ENCODE assay signal across 8 cellular contexts in genomic region chr19:41309225-41310030, GRCh38. TPM values are rescaled to one million over a fixed set of nuclear protein-coding genes. Genes with fewer than 3 reads are reported as not detected.
DNase-seq lines count a peak whose midpoint lies in the region; ATAC-seq, FAIRE-seq and TF ChIP-seq lines count a peak whose summit lies in the region.

No MANE protein-coding gene starts in this region.

- H3K36me3 Mint-ChIP-seq in activated naive CD8-positive, alpha-beta T cell treated with anti-CD3 and anti-CD28 coated beads, Interleukin-2, amount 50 U/mL, for 24 hours (ENCODE audit: low read depth), result peaks cover 50% of the 10 kb centered on the region

- CTCF ChIA-PET in AG04450 (lab: Charles Lee), result interaction anchor here (0.6 to 2.9 kb wide), 34 partner anchors 8 to 590 kb away, joined by 3 to 72 read pairs (median 4); partner anchors contain the start of genes DMAC2 and RAB4B

- no peaks in the 10 kb centered on the region for H3K27me3 Mint-ChIP-seq in activated naive CD8-positive, alpha-beta T cell treated with anti-CD3 and anti-CD28 coated beads, Interleukin-2, amount 50 U/mL, for 24 hours

- POLR2A ChIA-PET in AG04450 (lab: Yijun Ruan, JAX), result interaction anchor here (0.7 to 1.8 kb wide), 7 partner anchors 8 to 55 kb away, joined by 4 to 8 read pairs (median 5); partner anchors contain the start of genes B9D2 and TGFB1

- H3K9me3 Mint-ChIP-seq in activated naive CD8-positive, alpha-beta T cell treated with anti-CD3 and anti-CD28 coated beads, Interleukin-2, amount 50 U/mL, for 24 hours, result no peaks in the 10 kb centered on the region

- H3K27ac ChIP-seq in AG04450 (ENCODE audit: low read depth, low read length) (peak overlapping the region; percentile 98), small intestine (ENCODE audit: low read depth in 1 of 2, low read length in 1 of 2) (peak overlapping the region; percentile 94 to 97)

- peak overlapping the region; percentile 99 for H3K4me3 Mint-ChIP-seq in activated naive CD8-positive, alpha-beta T cell treated with anti-CD3 and anti-CD28 coated beads, Interleukin-2, amount 50 U/mL, for 24 hours

- in situ Hi-C loops in GM13977 (cut with MboI; ENCODE audit: low pct_unique_long_range_greater_than_20kb, low sequenced_read_pairs, unreplicated experiment), result loop anchor here (10.0 kb wide), 1 partner anchor 105 kb away; no protein-coding TSS in a partner anchor

- H3K9me3 ChIP-seq in AG04450 (ENCODE audit: control insufficient read depth, insufficient read depth, low read length), result no peaks in the 10 kb centered on the region
- no peaks in the 10 kb centered on the region for H3K9me3 ChIP-seq in small intestine (ENCODE audit: control insufficient read depth, low read depth)

- no peak for DNase-seq in AG04450 (ENCODE audit: low read depth, low spot score)
- DNase-seq in activated naive CD8-positive, alpha-beta T cell treated with anti-CD3 and anti-CD28 coated beads, Interleukin-2, amount 50 U/mL, for 24 hours, result no peak
- peak; percentile 47 for DNase-seq in small intestine
- DNase-seq in stimulated activated CD4-positive, alpha-beta T cell treated with anti-CD3 and anti-CD28 coated beads, Interleukin-4, amount 100 ng/mL, for 24 hours, result no peak
- DNase-seq in GM13977 (ENCODE audit: low spot score), result no peak
- DNase-seq in midbrain (lab: John Stamatoyannopoulos, UW), result no peak

- no peak for FAIRE-seq in small intestine (lab: Jason Lieb, UNC)

- H3K4me1 Mint-ChIP-seq in activated naive CD8-positive, alpha-beta T cell treated with anti-CD3 and anti-CD28 coated beads, Interleukin-2, amount 50 U/mL, for 24 hours, result peaks cover 83% of the 10 kb centered on the region

- peaks cover 0 to 8% of the 10 kb centered on the region in 2 donors for H3K4me1 ChIP-seq in small intestine (ENCODE audit: control insufficient read depth in 2 of 2, insufficient read depth in 1 of 2, low read depth in 1 of 2, low read length in 1 of 2)

- H3K27me3 ChIP-seq in AG04450 (ENCODE audit: control insufficient read depth, insufficient read depth, low read length) (no peaks in the 10 kb centered on the region), small intestine (ENCODE audit: control insufficient read depth in 2 of 2, insufficient read depth in 2 of 2, low read length in 2 of 2) (no peaks in the 10 kb centered on the region)

- TF ChIP-seq CTCF in AG04450 (IDR thresholded peaks at IDR 0.05; ENCODE audit: low read depth, low read length) (no peak), GM13977 (IDR thresholded peaks at IDR 0.05; ENCODE audit: extremely low read depth, insufficient read depth, missing control alignments) (no peak)

- peak overlapping the region; percentile 93 for H3K4me3 ChIP-seq in AG04450 (ENCODE audit: low read depth, low read length)
- H3K4me3 ChIP-seq in iPS-11a (ENCODE audit: low read depth, low read length), result peak overlapping the region; percentile 84
- H3K4me3 ChIP-seq in small intestine (ENCODE audit: low read depth in 1 of 2, low read length in 2 of 2), result peak overlapping the region; percentile 69 to 77

- H3K27ac Mint-ChIP-seq in activated naive CD8-positive, alpha-beta T cell treated with anti-CD3 and anti-CD28 coated beads, Interleukin-2, amount 50 U/mL, for 24 hours, result peak overlapping the region; percentile 97

- 3 to 7% (median 6%) methylated on average over 23 of the region's 23 CpGs for WGBS in small intestine, 3 donors

- peaks cover 17 to 22% of the 10 kb centered on the region in 2 donors for H3K36me3 ChIP-seq in small intestine (ENCODE audit: control insufficient read depth in 2 of 2, insufficient read depth in 2 of 2, low read length in 2 of 2)

- peak; percentile 6 for ATAC-seq in HG03442 (IDR thresholded peaks at IDR 0.05; ENCODE audit: unreplicated experiment)
- no peak for ATAC-seq in activated naive CD8-positive, alpha-beta T cell treated with anti-CD3 and anti-CD28 coated beads, Interleukin-2, amount 50 U/mL, for 24 hours

RNA-seq across cellular contexts. Expression of gene CCDC97, which starts 0.5 kb away (rescaled TPM):
- polyA plus RNA-seq in AG04450 (2011; rRNA removed) (8.5 and 9.3 TPM in 2 replicates), small intestine (10 to 100 TPM; 11.1 to 18.0 (median 11.6) TPM)
- polyA minus RNA-seq in AG04450 (2011; rRNA and poly(A)+ RNA removed), result 14.0 and 15.8 TPM in 2 replicates

RNA-seq across cellular contexts. Expression of gene TGFB1, which starts 44.3 kb away (rescaled TPM):
- polyA plus RNA-seq in AG04450 (2011; rRNA removed) (4.9 and 11.2 TPM in 2 replicates), small intestine (10 to 100 TPM in 1 of 3 donors, 1 to 10 TPM in 2; 1.1 to 18.8 (median 7.3) TPM)
- polyA minus RNA-seq in AG04450 (2011; rRNA and poly(A)+ RNA removed), result 22.8 and 28.9 TPM in 2 replicates

RNA-seq across cellular contexts. Expression of gene HNRNPUL1, which starts 45.3 kb away (rescaled TPM):
- polyA plus RNA-seq in AG04450 (2011; rRNA removed), result 42.3 and 56.3 TPM in 2 replicates
- polyA minus RNA-seq in AG04450 (2011; rRNA and poly(A)+ RNA removed), result 46.2 and 51.8 TPM in 2 replicates
- 100 to 1,000 TPM in 1 of 3 donors, 10 to 100 TPM in 2; 76.3 to 117 (median 80.8) TPM for polyA plus RNA-seq in small intestine

RNA-seq across cellular contexts. Expression of gene B9D2, which starts 54.5 kb away (rescaled TPM):
- polyA plus RNA-seq in AG04450 (2011; rRNA removed) (3.9 and 5.1 TPM in 2 replicates), small intestine (1 to 10 TPM; 4.7 to 9.8 (median 6.5) TPM)
- 1.3 and 1.7 TPM in 2 replicates for polyA minus RNA-seq in AG04450 (2011; rRNA and poly(A)+ RNA removed)
